1 cellular context compared by ENCODE assay signal in genomic region chr12:128980623-128981022, GRCh38.
TF ChIP-seq lines count a peak whose summit lies in the region.

No MANE protein-coding gene starts in this region.

TF ChIP-seq in K562, 482 proteins besides CTCF, POLR2A, EP300 and RAD21 (continued from another document):
- TF ChIP-seq, protein P1, sequence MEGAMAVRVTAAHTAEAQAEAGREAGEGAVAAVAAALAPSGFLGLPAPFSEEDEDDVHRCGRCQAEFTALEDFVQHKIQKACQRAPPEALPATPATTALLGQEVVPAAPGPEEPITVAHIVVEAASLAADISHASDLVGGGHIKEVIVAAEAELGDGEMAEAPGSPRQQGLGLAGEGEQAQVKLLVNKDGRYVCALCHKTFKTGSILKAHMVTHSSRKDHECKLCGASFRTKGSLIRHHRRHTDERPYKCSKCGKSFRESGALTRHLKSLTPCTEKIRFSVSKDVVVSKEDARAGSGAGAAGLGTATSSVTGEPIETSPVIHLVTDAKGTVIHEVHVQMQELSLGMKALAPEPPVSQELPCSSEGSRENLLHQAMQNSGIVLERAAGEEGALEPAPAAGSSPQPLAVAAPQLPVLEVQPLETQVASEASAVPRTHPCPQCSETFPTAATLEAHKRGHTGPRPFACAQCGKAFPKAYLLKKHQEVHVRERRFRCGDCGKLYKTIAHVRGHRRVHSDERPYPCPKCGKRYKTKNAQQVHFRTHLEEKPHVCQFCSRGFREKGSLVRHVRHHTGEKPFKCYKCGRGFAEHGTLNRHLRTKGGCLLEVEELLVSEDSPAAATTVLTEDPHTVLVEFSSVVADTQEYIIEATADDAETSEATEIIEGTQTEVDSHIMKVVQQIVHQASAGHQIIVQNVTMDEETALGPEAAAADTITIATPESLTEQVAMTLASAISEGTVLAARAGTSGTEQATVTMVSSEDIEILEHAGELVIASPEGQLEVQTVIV (CRISPR knock-in tag; IDR thresholded peaks at IDR 0.05; ENCODE audit: borderline replicate concordance): no peak
- TF ChIP-seq PRPF4 (IDR thresholded peaks at IDR 0.05; ENCODE audit: insufficient read depth, low read depth, low read length, poor library complexity, severe bottlenecking) (no peak), KDM5B (IDR thresholded peaks at IDR 0.05; ENCODE audit: insufficient replicate concordance, low read depth, low read length) (no peak), CTBP1 (IDR thresholded peaks at IDR 0.05; ENCODE audit: borderline replicate concordance) (peak; percentile 36; the same call in 1 of the 2 replicates), ZBTB7A (IDR thresholded peaks at IDR 0.05; ENCODE audit: borderline replicate concordance, control insufficient read depth, low read depth, low read length) (no peak)
TF ChIP-seq in K562: peak in this region for 4.
